In the genomic region with DNA sequence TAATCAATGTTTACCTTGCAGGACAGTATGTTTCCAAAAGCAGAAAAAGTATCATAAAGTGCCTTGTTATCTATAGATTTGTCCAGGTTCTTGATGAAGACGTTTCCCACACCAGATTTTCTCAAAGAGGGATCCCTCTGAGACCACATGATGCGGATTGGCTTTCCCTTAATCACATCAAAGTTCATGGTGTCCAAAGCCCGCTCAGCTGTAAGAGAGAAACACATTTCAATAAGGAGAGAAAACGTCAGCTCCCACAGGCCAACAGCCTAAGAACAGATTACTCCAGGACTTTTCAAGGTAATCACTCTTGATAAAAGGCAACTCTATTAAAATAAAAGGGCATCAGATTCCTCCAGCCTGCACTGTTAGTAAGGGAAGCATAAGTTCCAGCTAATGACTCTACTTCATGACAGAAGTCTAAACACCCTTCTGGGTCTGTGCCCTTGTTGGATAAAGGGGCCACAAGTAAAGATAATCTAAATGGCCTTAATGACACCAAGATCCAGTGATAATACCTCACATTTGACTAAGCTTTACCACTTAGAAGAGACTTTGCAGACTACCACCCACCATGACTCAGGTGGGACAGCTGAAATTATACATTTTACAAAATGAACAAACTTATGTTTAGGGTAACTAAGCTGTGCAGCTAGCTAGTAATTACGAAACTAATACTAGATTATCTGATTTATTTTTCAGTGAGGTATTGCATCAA, we compare ENCODE assay signal across 12 cellular contexts. TPM values are rescaled to one million over a fixed set of nuclear protein-coding genes. Genes with fewer than 3 reads are reported as not detected.
A peak's percentile ranks its signal among the peaks of the same experiment; 100 is the strongest.
DNase-seq lines count a peak whose midpoint lies in the region; ATAC-seq and TF ChIP-seq lines count a peak whose summit lies in the region.
"Had no signal": no experiment of that assay in that cellular context is flagged by ENCODE, and none has a peak within 500 bp of the region (broad histone marks: within the 10 kb centered on the region; RNA-seq: fewer than 3 reads in every experiment).

No MANE protein-coding gene starts in this region.

- H3F3A ChIP-seq in PC-3 (ENCODE audit: low read length, unreplicated experiment), result no peaks in the 10 kb centered on the region

- H3K27ac ChIP-seq in PC-3 (ENCODE audit: low read length), result no peak overlapping the region
- H3K27ac ChIP-seq: esophagus muscularis mucosa had no signal

- peak; percentile 15 for DNase-seq in stimulated activated CD4-positive, alpha-beta T cell treated with anti-CD3 and anti-CD28 coated beads, Interleukin-4, amount 100 ng/mL, for 24 hours
- no peak for DNase-seq in stimulated activated CD4-positive, alpha-beta T cell treated with anti-CD3 and anti-CD28 coated beads, Interleukin-2, amount 100 ng/mL, for 24 hours
- DNase-seq in PC-3, result no peak
- no peak for DNase-seq in fibroblast of mammary gland (ENCODE audit: low read depth)
- DNase-seq in NCI-H187 (lab: John Stamatoyannopoulos, UW), result no peak
- DNase-seq in LoVo (ENCODE audit: low spot score), result no peak
- DNase-seq in NCI-H1105 (lab: John Stamatoyannopoulos, UW), result no peak
- DNase-seq: activated CD8-positive, alpha-beta memory T cell treated with anti-CD3 and anti-CD28 coated beads, Interleukin-2, amount 50 U/mL, for 48 hours; T-helper 9 cell had no signal

- H3K9ac ChIP-seq in PC-3 (ENCODE audit: low read length), result no peak overlapping the region

- peak overlapping the region; percentile 92 for H3K4me3 ChIP-seq in PC-3 (ENCODE audit: low read length)
- H3K4me3 ChIP-seq in fibroblast of mammary gland (ENCODE audit: control insufficient read depth, low read depth, low read length), result peak overlapping the region; percentile 89

- peaks cover 63% of the 10 kb centered on the region for H4K20me1 ChIP-seq in PC-3 (ENCODE audit: low read length)

- POLR2A ChIA-PET in PC-3 (lab: Charles Lee; ENCODE audit: unreplicated experiment), result interaction anchor here (0.6 kb wide), 1 partner anchor 166 kb away, joined by 7 read pairs; no protein-coding TSS in a partner anchor

- peak overlapping the region; percentile 98 for H3K4me2 ChIP-seq in PC-3 (ENCODE audit: low read length)

- peaks cover 76% of the 10 kb centered on the region for H3K79me2 ChIP-seq in PC-3 (ENCODE audit: low read length)

- ATAC-seq in PC-3 (no peak), GM18498 (IDR thresholded peaks at IDR 0.05; ENCODE audit: unreplicated experiment) (no peak)
- ATAC-seq: Panc1 had no signal

- peaks cover 60% of the 10 kb centered on the region for H3K36me3 ChIP-seq in PC-3 (ENCODE audit: low read depth, low read length)

- H3K27me3 ChIP-seq in PC-3 (ENCODE audit: low read length), result no peaks in the 10 kb centered on the region
- H3K27me3 ChIP-seq: esophagus muscularis mucosa had no signal

- H3K9me3 ChIP-seq in PC-3 (ENCODE audit: low read length), result no peaks in the 10 kb centered on the region
- H3K9me3 ChIP-seq: esophagus muscularis mucosa had no signal

- H3K4me1 ChIP-seq in PC-3 (ENCODE audit: insufficient read depth, low read length), result peaks cover 19% of the 10 kb centered on the region

- no peak overlapping the region for H2AFZ ChIP-seq in PC-3 (ENCODE audit: low read length)

- intact Hi-C loops in PC-3 (cut with micrococcal nuclease), result no loop called here

- TF ChIP-seq CTCF in PC-3 (conservative IDR thresholded peaks at IDR 0.05; ENCODE audit: low read depth, low read length) (no peak), fibroblast of mammary gland (conservative IDR thresholded peaks at IDR 0.05; ENCODE audit: control insufficient read depth, insufficient read depth, low read depth, low read length) (no peak)

- no peaks in the 10 kb centered on the region for H3K9me2 ChIP-seq in PC-3 (replicated peaks; ENCODE audit: low read length)

- BruUV-seq in PC-3 (replicated peaks; lab: Mats Ljungman, UMichigan), result no TSS peak

- CTCF ChIA-PET in PC-3 (lab: Charles Lee), result no interaction called here

RNA-seq across cellular contexts. Expression of a gene that starts 4.1 kb away (rescaled TPM):
- total RNA-seq in PC-3 (2014; rRNA removed), result 136 and 187 TPM in 2 replicates
